In genomic region chr17:31413871-31414589, GRCh38 we compare ENCODE assay signal across 10 cellular contexts. TPM values are rescaled to one million over a fixed set of nuclear protein-coding genes. Genes with fewer than 3 reads are reported as not detected.
A peak's percentile ranks its signal among the peaks of the same experiment; 100 is the strongest.
DNase-seq lines count a peak whose midpoint lies in the region; ATAC-seq, FAIRE-seq and TF ChIP-seq lines count a peak whose summit lies in the region.
"Had no signal": no experiment of that assay in that cellular context is flagged by ENCODE, and none has a peak within 500 bp of the region (broad histone marks: within the 10 kb centered on the region; RNA-seq: fewer than 3 reads in every experiment).

No MANE protein-coding gene starts in this region.

- FAIRE-seq in GM12878 (lab: Jason Lieb, UNC), result no peak

- RAD21 ChIA-PET in GM12878 (lab: Charles Lee; ENCODE audit: unreplicated experiment), result no interaction called here

- no peaks in the 10 kb centered on the region for H3K79me2 ChIP-seq in GM12878 (ENCODE audit: control insufficient read depth, insufficient read depth, low read length)

- no peak for TF ChIP-seq POLR2A in GM12878 (IDR thresholded peaks at IDR 0.05; ENCODE audit: low read depth, low read length)
- TF ChIP-seq POLR2A in erythroblast (IDR thresholded peaks at IDR 0.05; ENCODE audit: low read length), result no peak

- H2AFZ ChIP-seq in GM12878 (ENCODE audit: control insufficient read depth, low read depth, low read length), result no peak overlapping the region

- H3K4me2 ChIP-seq in GM12878 (ENCODE audit: control insufficient read depth, insufficient read depth), result no peak overlapping the region

- no peak for ATAC-seq in GM12878
- no peak for ATAC-seq in GM18909 (IDR thresholded peaks at IDR 0.05; ENCODE audit: poor library complexity, unreplicated experiment)

- H3K9me3 ChIP-seq in GM12878 (replicated peaks; ENCODE audit: control insufficient read depth, insufficient read depth, low read length), result no peaks in the 10 kb centered on the region
- H3K9me3 ChIP-seq: Peyer's patch had no signal

- POLR2A ChIA-PET in GM12878 (lab: Charles Lee), result no interaction called here

- no peaks in the 10 kb centered on the region for H3K27me3 ChIP-seq in GM12878 (replicated peaks in 1 of 2; ENCODE audit: control insufficient read depth in 2 of 2, insufficient read depth in 2 of 2, low read length in 1 of 2)
- H3K27me3 ChIP-seq: Peyer's patch had no signal

- no peaks in the 10 kb centered on the region for H3K36me3 ChIP-seq in GM12878 (ENCODE audit: control insufficient read depth in 2 of 2, insufficient read depth in 2 of 2, low read length in 1 of 2)
- H3K36me3 ChIP-seq: Peyer's patch had no signal

- H3K4me1 ChIP-seq in GM12878 (ENCODE audit: control insufficient read depth, insufficient read depth, low read length), result no peaks in the 10 kb centered on the region
- H3K4me1 ChIP-seq: Peyer's patch had no signal

- no peak overlapping the region for H3K27ac ChIP-seq in GM12878 (ENCODE audit: control insufficient read depth, insufficient read depth)
- H3K27ac ChIP-seq in substantia nigra (ENCODE audit: low read depth, low read length, poor library complexity, severe bottlenecking), result peak overlapping the region; percentile 99
- H3K27ac ChIP-seq: 22Rv1, Peyer's patch had no signal

- CTCF ChIA-PET in GM12878 (lab: Yijun Ruan, JAX), result interaction anchor here (0.8 kb wide), 1 partner anchor 21 kb away, joined by 3 read pairs; no protein-coding TSS in a partner anchor

- TF ChIP-seq EP300 in GM12878 (IDR thresholded peaks at IDR 0.05; ENCODE audit: borderline replicate concordance in 1 of 2, control insufficient read depth in 1 of 2, low read depth in 2 of 2, low read length in 2 of 2), result no peak

- intact Hi-C loops in GM12878 (cut with micrococcal nuclease; ENCODE audit: unreplicated experiment), result no loop called here

- no peak for TF ChIP-seq RAD21 in GM12878 (IDR thresholded peaks at IDR 0.05; ENCODE audit: insufficient read depth, low read depth, low read length)

- DNase-seq in NCI-H1694 treated with DMSO at 0.1 percent for 48 hours (lab: John Stamatoyannopoulos, UW), result peak; percentile 39
- no peak for DNase-seq in NCI-H1694 (lab: John Stamatoyannopoulos, UW)
- no peak for DNase-seq in GM12878 (ENCODE audit: low read depth, low spot score)
- peak; percentile 91 for DNase-seq in hepatic stellate cell (ENCODE audit: low spot score)
- peak in 45 of 49 donors; percentile 30 to 92 (median 74) for DNase-seq in substantia nigra (lab: John Stamatoyannopoulos, UW)
- DNase-seq in cortex of kidney (lab: John Stamatoyannopoulos, UW), result no peak
- no peak for DNase-seq in erythroblast (lab: John Stamatoyannopoulos, UW)
- DNase-seq: Peyer's patch had no signal

- SMC1A ChIA-PET in GM12878 (lab: Charles Lee; ENCODE audit: uncharacterized antibody, unreplicated experiment), result no interaction called here

- WGBS in GM12878 (ENCODE audit: insufficient coverage, insufficient replicate concordance, low lambda C conversion rate, missing lambda C conversion rate), result 34% methylated on average over 12 of the region's 12 CpGs

- in situ Hi-C loops in GM12878 (cut with MboI), result no loop called here

- no peak overlapping the region for H3K9ac ChIP-seq in GM12878 (ENCODE audit: control insufficient read depth, insufficient read depth, low read length)

- H3K4me3 ChIP-seq in GM12878, result no peak overlapping the region
- H3K4me3 ChIP-seq: Peyer's patch had no signal

- no TSS peak for BruUV-seq in GM12878 (replicated peaks; lab: Mats Ljungman, UMichigan)

- TF ChIP-seq CTCF in GM12878 (IDR thresholded peaks at IDR 0.05 in 2 of 3, conservative IDR thresholded peaks at IDR 0.05 in 1 of 3; ENCODE audit: control insufficient read depth in 2 of 3, extremely low read depth in 1 of 3, insufficient read depth in 1 of 3, low read depth in 3 of 3, low read length in 3 of 3), result no peak

- H4K20me1 ChIP-seq in GM12878 (ENCODE audit: control insufficient read depth, insufficient read depth), result no peaks in the 10 kb centered on the region

TF ChIP-seq in GM12878, 131 proteins besides CTCF, POLR2A, EP300 and RAD21:
- TF ChIP-seq GABPA (IDR thresholded peaks at IDR 0.05; ENCODE audit: low read depth), result no peak
- peak; percentile 78 for TF ChIP-seq BCL3 (IDR thresholded peaks at IDR 0.05; ENCODE audit: borderline replicate concordance, insufficient read depth, low read depth, low read length, poor library complexity, severe bottlenecking)

RNA-seq across cellular contexts. Expression of gene RAB11FIP4, which starts 22.6 kb away (rescaled TPM):
- 40.5 and 45.1 TPM in 2 replicates for total RNA-seq in GM12878 (2013; cell fraction: nucleolus; rRNA removed)
- total RNA-seq in GM12878 (2014; rRNA removed), result 21.2 and 22.7 TPM in 2 replicates
- 18.8 and 20.1 TPM in 2 replicates for total RNA-seq in GM12878 (2014; rRNA removed; fragmentation: Illumina TruSeq; extraction: Trizol)
- 27.0 and 28.7 TPM in 2 replicates for total RNA-seq in GM12878 (2021)
- 4.9 TPM for polyA plus RNA-seq in GM12878 (2011; ENCODE audit: low read depth)
- polyA plus RNA-seq in GM12878 (2011; rRNA removed), result 15.9 and 18.3 TPM in 2 replicates
- polyA plus RNA-seq in GM12878 (2011; cell fraction: cytosol; rRNA removed), result 16.3 and 17.2 TPM in 2 replicates
- 23.3 and 26.8 TPM in 2 replicates for polyA plus RNA-seq in GM12878 (2011; cell fraction: nucleus; rRNA removed)
- 8.4 and 11.3 TPM in 2 replicates for polyA plus RNA-seq in GM12878 (2012)
- polyA plus RNA-seq in GM12878 (2014; fragmentation: Illumina TruSeq; extraction: Trizol), result 9.6 and 15.2 TPM in 2 replicates
- polyA plus RNA-seq in GM12878 (2014; fragmentation: Nextera tagmentation; extraction: Ambion mirVana), result 1 to 10 TPM; 1.4 to 1.8 TPM
- polyA plus RNA-seq in GM12878 (2014; rRNA removed), result 19.0 and 19.8 TPM in 2 replicates
- polyA plus RNA-seq in GM12878 (2016; fragmentation: Nextera tagmentation; extraction: Ambion mirVana), result 10 to 100 TPM; 15.8 to 17.0 TPM
- 31.9 and 40.7 TPM in 2 replicates for polyA minus RNA-seq in GM12878 (2011; rRNA and poly(A)+ RNA removed)
- polyA minus RNA-seq in GM12878 (2011; cell fraction: cytosol; rRNA and poly(A)+ RNA removed), result 8.3 and 12.3 TPM in 2 replicates
- 15.5 and 19.5 TPM in 2 replicates for polyA minus RNA-seq in GM12878 (2011; cell fraction: nucleus; rRNA and poly(A)+ RNA removed)

Comparison
In these comparisons a context has a peak if more than half of its experiments do, and no peak if none do; other contexts are left out.
1. DNase-seq: peak in NCI-H1694 treated with DMSO at 0.1 percent for 48 hours (single experiment), hepatic stellate cell (single experiment) and substantia nigra (45 of 49); none in NCI-H1694 (single experiment), GM12878 (single experiment), cortex of kidney (single experiment) and erythroblast (0 of 2).